10 cellular contexts compared by ENCODE assay signal in genomic region chr3:157135671-157136396, GRCh38. TPM values are rescaled to one million over a fixed set of nuclear protein-coding genes. Genes with fewer than 3 reads are reported as not detected.
DNase-seq lines count a peak whose midpoint lies in the region; ATAC-seq, FAIRE-seq and TF ChIP-seq lines count a peak whose summit lies in the region.
"Had no signal": no experiment of that assay in that cellular context is flagged by ENCODE, and none has a peak within 500 bp of the region (broad histone marks: within the 10 kb centered on the region; RNA-seq: fewer than 3 reads in every experiment).

No MANE protein-coding gene starts in this region.

- POLR2A ChIA-PET in activated CD4-positive, alpha-beta T cell treated with anti-CD3 and anti-CD28 coated beads for 36 hours (lab: Charles Lee), result no interaction called here
- POLR2A ChIA-PET in K562 (lab: Yijun Ruan, JAX), result interaction anchor here (0.8 to 1.9 kb wide), 3 partner anchors 8 to 24 kb away, joined by 3 to 6 read pairs (median 3); partner anchors contain the start of gene CCNL1

- H3K36me3 ChIP-seq in K562 (ENCODE audit: control insufficient read depth, insufficient read depth, low read length), result no peaks in the 10 kb centered on the region
- no peaks in the 10 kb centered on the region for H3K36me3 ChIP-seq in testis (ENCODE audit: low read depth, missing control alignments)

- H3K4me3 Mint-ChIP-seq in activated CD4-positive, alpha-beta T cell treated with anti-CD3 and anti-CD28 coated beads for 36 hours, result no peak overlapping the region

- H3K36me3 Mint-ChIP-seq in activated CD4-positive, alpha-beta T cell treated with anti-CD3 and anti-CD28 coated beads for 36 hours (ENCODE audit: low read depth), result peaks cover 8% of the 10 kb centered on the region

- CTCF ChIA-PET in activated CD4-positive, alpha-beta T cell treated with anti-CD3 and anti-CD28 coated beads for 36 hours (lab: Charles Lee), result interaction anchor here (1.2 to 4.8 kb wide), 6 partner anchors 9 to 55 kb away, joined by 4 to 93 read pairs (median 20); no protein-coding TSS in a partner anchor
- CTCF ChIA-PET in K562 (lab: Yijun Ruan, JAX; ENCODE audit: low intra/inter-chr PET ratio), result interaction anchor here (0.9 to 4.1 kb wide), 4 partner anchors 55 to 985 kb away, joined by 3 to 48 read pairs (median 10); partner anchors contain the start of gene TIPARP

- H3K4me1 ChIP-seq in K562 (replicated peaks in 1 of 2; ENCODE audit: control insufficient read depth in 2 of 2, insufficient read depth in 2 of 2, low read length in 2 of 2), result peaks cover 11 to 22% of the 10 kb centered on the region in 2 experiments
- peaks cover 46% of the 10 kb centered on the region for H3K4me1 ChIP-seq in testis

- H3K27ac ChIP-seq in K562 (ENCODE audit: extremely low read depth, low read depth, low read length) (no peak overlapping the region), layer of hippocampus (ENCODE audit: low read depth, low read length) (peak overlapping the region; percentile 95), testis (peak overlapping the region; percentile 28 to 78)

- no peaks in the 10 kb centered on the region for H4K20me1 ChIP-seq in K562 (replicated peaks; ENCODE audit: control insufficient read depth, insufficient read depth, low read length)

- no peaks in the 10 kb centered on the region for H3K27me3 Mint-ChIP-seq in activated CD4-positive, alpha-beta T cell treated with anti-CD3 and anti-CD28 coated beads for 36 hours

- H3K9me1 ChIP-seq in K562 (ENCODE audit: control insufficient read depth, insufficient read depth, low read length), result no peaks in the 10 kb centered on the region

- peaks cover 43% of the 10 kb centered on the region for H3K4me1 Mint-ChIP-seq in activated CD4-positive, alpha-beta T cell treated with anti-CD3 and anti-CD28 coated beads for 36 hours

- H3K27ac Mint-ChIP-seq in activated CD4-positive, alpha-beta T cell treated with anti-CD3 and anti-CD28 coated beads for 36 hours, result peak overlapping the region; percentile 56

- 40% methylated on average over 5 of the region's 5 CpGs for WGBS in K562 (ENCODE audit: insufficient coverage, low coverage, missing lambda C conversion rate)
- 38 to 48% methylated on average over 5 of the region's 5 CpGs for WGBS in testis, 2 donors

- BruUV-seq in K562 (replicated peaks; lab: Mats Ljungman, UMichigan), result no TSS peak

- in situ Hi-C loops in K562 (cut with MboI), result loop anchor here (5.0 to 25.0 kb wide), 4 partner anchors 309 to 989 kb away; partner anchors contain the start of gene LEKR1

- no peaks in the 10 kb centered on the region for H3K27me3 ChIP-seq in K562 (ENCODE audit: control insufficient read depth in 2 of 2, insufficient read depth in 2 of 2, low read length in 2 of 2)
- no peaks in the 10 kb centered on the region for H3K27me3 ChIP-seq in layer of hippocampus (ENCODE audit: control insufficient read depth, insufficient read depth, low read length)
- no peaks in the 10 kb centered on the region for H3K27me3 ChIP-seq in testis
- H3K27me3 ChIP-seq: BLaER1 treated with 17β-estradiol and CSF1 and Interleukin-3, amounts not matched to agents 10 nM and 100 nM had no signal

- TF ChIP-seq POLR2A in K562 (conservative IDR thresholded peaks at IDR 0.05), result no peak
- no peak for TF ChIP-seq POLR2A in testis (IDR thresholded peaks at IDR 0.05)

- DNase-seq in activated CD4-positive, alpha-beta T cell treated with anti-CD3 and anti-CD28 coated beads for 36 hours, result no peak
- DNase-seq in activated CD4-positive, alpha-beta T cell treated with anti-CD3 and anti-CD28 coated beads for 1 hour, result no peak
- DNase-seq in K562 (ENCODE audit: extremely low read depth in 1 of 4, low spot score in 3 of 4) (peak; percentile 33 to 62 (median 42)), testis (peak; percentile 56), cerebellar nuclear complex (lab: John Stamatoyannopoulos, UW) (no peak), NCI-H1092 treated with DMSO at 0.1 percent for 48 hours (lab: John Stamatoyannopoulos, UW) (no peak)
- DNase-seq: activated CD4-positive, alpha-beta T cell treated with anti-CD3 and anti-CD28 coated beads, Interleukin-2, amount 50 U/mL, for 4 hours had no signal

- no peak for FAIRE-seq in K562 (lab: Jason Lieb, UNC)

- H2AFZ ChIP-seq in K562 (ENCODE audit: low read depth, low read length), result no peak overlapping the region

- H3K9ac ChIP-seq in K562 (ENCODE audit: insufficient read depth in 1 of 2, low read depth in 2 of 2, low read length in 2 of 2), result no peak overlapping the region
- H3K9ac ChIP-seq: BLaER1 treated with 17β-estradiol and CSF1 and Interleukin-3, amounts not matched to agents 10 nM and 100 nM had no signal

- no peaks in the 10 kb centered on the region for H3K9me3 Mint-ChIP-seq in activated CD4-positive, alpha-beta T cell treated with anti-CD3 and anti-CD28 coated beads for 36 hours (ENCODE audit: low read depth)

- TF ChIP-seq CTCF in K562 (IDR thresholded peaks at IDR 0.05 in 2 of 3, conservative IDR thresholded peaks at IDR 0.05 in 1 of 3; ENCODE audit: insufficient read depth in 2 of 3, low read depth in 1 of 3, low read length in 3 of 3), result peak; percentile 49 to 70 (median 63)
- no peak for TF ChIP-seq CTCF in testis (IDR thresholded peaks at IDR 0.05)

- intact Hi-C loops in activated CD4-positive, alpha-beta T cell treated with anti-CD3 and anti-CD28 coated beads for 36 hours (cut with DNase I, micrococcal nuclease), result loop anchor here (2.0 kb wide), 2 partner anchors 985 to 1091 kb away; no protein-coding TSS in a partner anchor
- intact Hi-C loops in K562 (cut with micrococcal nuclease), result loop anchor here (2.0 to 10.0 kb wide), 8 partner anchors 55 to 1139 kb away; partner anchors contain the start of gene LEKR1
- intact Hi-C loops in testis (cut with DNase I; ENCODE audit: low total_unique reads), result loop anchor here (10.0 kb wide), 2 partner anchors 461 to 591 kb away; partner anchors contain the start of gene TIPARP

- TF ChIP-seq RAD21 in K562 (CRISPR knock-in tag; conservative IDR thresholded peaks at IDR 0.05 in 1 of 2, IDR thresholded peaks at IDR 0.05 in 1 of 2), result peak; percentile 70 to 89

- H3K9me3 ChIP-seq in K562 (replicated peaks; ENCODE audit: control insufficient read depth, insufficient read depth, low read depth, low read length), result no peaks in the 10 kb centered on the region
- no peaks in the 10 kb centered on the region for H3K9me3 ChIP-seq in testis
- H3K9me3 ChIP-seq: BLaER1 treated with 17β-estradiol and CSF1 and Interleukin-3, amounts not matched to agents 10 nM and 100 nM had no signal

- no peak overlapping the region for H3K4me3 ChIP-seq in K562
- H3K4me3 ChIP-seq in testis, result no peak overlapping the region
- H3K4me3 ChIP-seq: BLaER1 treated with 17β-estradiol and CSF1 and Interleukin-3, amounts not matched to agents 10 nM and 100 nM had no signal

- no peak overlapping the region for H3K4me2 ChIP-seq in K562 (ENCODE audit: insufficient read depth, low read length)

- H3K79me2 ChIP-seq in K562 (ENCODE audit: control insufficient read depth, insufficient read depth, low read length), result no peaks in the 10 kb centered on the region

- ATAC-seq in activated CD4-positive, alpha-beta T cell treated with anti-CD3 and anti-CD28 coated beads for 36 hours, result no peak
- ATAC-seq in K562, result peak; percentile 69
- ATAC-seq in HG03439 (IDR thresholded peaks at IDR 0.05; ENCODE audit: unreplicated experiment), result no peak

- TF ChIP-seq EP300 in K562 (IDR thresholded peaks at IDR 0.05; ENCODE audit: low read length), result no peak

TF ChIP-seq in K562, 482 proteins besides CTCF, POLR2A, EP300 and RAD21 (continues in another document):
- TF ChIP-seq PBX2 (CRISPR knock-in tag; IDR thresholded peaks at IDR 0.05; ENCODE audit: low read depth) (no peak), PBX2 (tag; conservative IDR thresholded peaks at IDR 0.05; ENCODE audit: low read depth) (peak; percentile 53; the same call in 1 of the 2 replicates)

RNA-seq across cellular contexts. Expression of gene CCNL1, which starts 24.1 kb away (rescaled TPM):
- total RNA-seq in activated CD4-positive, alpha-beta T cell treated with anti-CD3 and anti-CD28 coated beads for 36 hours, result 100 to 1,000 TPM; 163 to 215 TPM
- total RNA-seq in K562 (2011; cell fraction: chromatin; rRNA removed; ENCODE audit: low replicate concordance), result 412 and 933 TPM in 2 replicates
- total RNA-seq in K562 (2011; cell fraction: nucleolus; rRNA removed), result 305 and 368 TPM in 2 replicates
- 399 and 401 TPM in 2 replicates for total RNA-seq in K562 (2011; cell fraction: nucleoplasm; rRNA removed)
- total RNA-seq in K562 (2014; rRNA removed) (132 and 172 TPM in 2 replicates), K562 (2014; rRNA removed; fragmentation: Illumina TruSeq; extraction: Trizol) (124 and 133 TPM in 2 replicates), K562 (2015; rRNA removed; fragmentation: Illumina TruSeq; extraction: Trizol) (153 and 161 TPM in 2 replicates), K562 (2021) (112 and 126 TPM in 2 replicates), testis (100 to 1,000 TPM; 168 to 200 TPM)
- polyA plus RNA-seq in K562 (2011; rRNA removed) (186 and 201 TPM in 2 replicates), K562 (2014; fragmentation: Illumina TruSeq; extraction: Trizol) (77.7 and 107 TPM in 2 replicates), K562 (2014; fragmentation: Nextera tagmentation; extraction: Ambion mirVana) (10 to 100 TPM; 16.1 to 32.4 TPM), K562 (2014; rRNA removed) (134 and 154 TPM in 2 replicates), testis (ENCODE audit: insufficient read depth, low read depth, low replicate concordance) (46.1 TPM)
- 57.8 and 58.8 TPM in 2 replicates for polyA plus RNA-seq in K562 (2011; cell fraction: cytosol; rRNA removed)
- 1,501 and 1,632 TPM in 2 replicates for polyA plus RNA-seq in K562 (2011; cell fraction: nucleus; rRNA removed)
- polyA plus RNA-seq in K562 (2012), result 70.5 and 112 TPM in 2 replicates
- polyA minus RNA-seq in K562 (2011; rRNA and poly(A)+ RNA removed), result 210 and 248 TPM in 2 replicates
- 78.9 and 112 TPM in 2 replicates for polyA minus RNA-seq in K562 (2011; cell fraction: cytosol; rRNA and poly(A)+ RNA removed)
- polyA minus RNA-seq in K562 (2011; cell fraction: nucleus; rRNA and poly(A)+ RNA removed), result 962 and 1,250 TPM in 2 replicates

Comparison
In these comparisons a context has a peak if more than half of its experiments do, and no peak if none do; other contexts are left out.
1. DNase-seq: peak in K562 (4 of 4) and testis (single experiment); none in activated CD4-positive, alpha-beta T cell treated with anti-CD3 and anti-CD28 coated beads for 36 hours (single experiment), activated CD4-positive, alpha-beta T cell treated with anti-CD3 and anti-CD28 coated beads for 1 hour (single experiment), cerebellar nuclear complex (0 of 2) and NCI-H1092 treated with DMSO at 0.1 percent for 48 hours (single experiment).
2. CTCF ChIP-seq: peak in K562 (3 of 3); none in testis (0 of 3).